In the genomic region with DNA sequence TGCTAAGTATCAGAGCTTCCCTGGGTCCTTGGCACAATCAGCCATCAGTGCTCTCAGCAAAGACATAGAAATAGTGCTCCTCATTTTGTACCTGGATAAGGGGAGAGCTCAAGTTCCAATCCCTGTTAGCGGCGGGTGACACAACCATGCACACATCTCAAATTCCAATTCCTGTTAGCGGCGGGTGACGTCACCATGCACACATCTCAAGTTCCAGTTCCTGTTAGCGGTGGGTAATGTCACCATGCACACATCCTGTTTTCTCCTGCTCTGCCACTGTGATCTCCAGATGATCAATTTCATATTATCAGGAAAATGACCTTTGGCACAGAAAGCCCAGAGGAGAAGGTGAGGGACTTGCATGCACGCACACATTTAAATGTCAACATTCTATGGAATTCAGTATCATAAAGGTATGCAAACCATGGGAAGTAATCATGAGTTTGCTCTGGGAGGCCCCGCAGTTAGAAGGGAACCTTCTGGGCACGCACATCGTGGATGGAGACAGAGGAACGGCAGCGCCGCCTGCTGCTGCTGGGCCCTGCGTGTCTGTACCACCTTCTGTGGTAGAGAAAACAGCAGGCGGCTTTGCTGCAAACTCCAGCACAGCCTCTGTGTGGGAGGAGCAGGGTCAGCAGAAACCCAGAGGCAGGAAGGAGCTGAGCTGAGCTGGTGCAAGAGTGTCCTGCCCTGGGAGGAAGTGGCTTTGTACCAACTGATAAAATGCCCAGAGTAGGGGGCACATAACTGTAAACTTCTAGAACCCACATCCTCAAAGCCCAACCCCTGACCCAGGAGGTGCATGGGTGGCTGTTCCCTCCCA, we compare ENCODE assay signal across 8 cellular contexts.
A peak's percentile ranks its signal among the peaks of the same experiment; 100 is the strongest.
DNase-seq lines count a peak whose midpoint lies in the region; ATAC-seq and TF ChIP-seq lines count a peak whose summit lies in the region.

No MANE protein-coding gene starts in this region.

- H4K12ac ChIP-seq in trophoblast cell (ENCODE audit: low read depth, low read length), result no peak overlapping the region

- no peak overlapping the region for H2AFZ ChIP-seq in trophoblast cell (ENCODE audit: insufficient read depth, low read length, poor library complexity)

- no peaks in the 10 kb centered on the region for H3K79me1 ChIP-seq in trophoblast cell (ENCODE audit: low read length)

- peak; percentile 84 for ATAC-seq in GM21381 (IDR thresholded peaks at IDR 0.05; ENCODE audit: unreplicated experiment)

- H3K9me3 ChIP-seq in trophoblast cell (ENCODE audit: insufficient read depth, low read depth, low read length) (peaks cover 2% of the 10 kb centered on the region), tibial nerve (no peaks in the 10 kb centered on the region)

- H3K27ac ChIP-seq in trophoblast cell (ENCODE audit: low read depth, low read length) (no peak overlapping the region), tibial nerve (peak overlapping the region; percentile 74 to 92 (median 87))

- no peak overlapping the region for H2BK120ac ChIP-seq in trophoblast cell (ENCODE audit: insufficient read depth, low read length, poor library complexity)

- no peak overlapping the region for H3K23ac ChIP-seq in trophoblast cell (ENCODE audit: low read length)

- WGBS in trophoblast cell (ENCODE audit: extremely low coverage, insufficient coverage, insufficient read length), result no CpG with 5 or more reads among the region's 15 CpGs
- WGBS in tibial nerve, 2 donors, result 29 to 30% methylated on average over 15 of the region's 15 CpGs

- no peak overlapping the region for H3K4me2 ChIP-seq in trophoblast cell (ENCODE audit: low read length)

- peak in 1 of 2 donors; percentile 50 for TF ChIP-seq POLR2A in tibial nerve (IDR thresholded peaks at IDR 0.05)

- H3K36me3 ChIP-seq in trophoblast cell (ENCODE audit: control insufficient read depth in 1 of 2, insufficient read depth in 2 of 2, low read length in 2 of 2) (no peaks in the 10 kb centered on the region), tibial nerve (no peaks in the 10 kb centered on the region)

- no peak overlapping the region for H3K9ac ChIP-seq in trophoblast cell (ENCODE audit: low read length)

- peak; percentile 82 for DNase-seq in DMS153 (lab: John Stamatoyannopoulos, UW)
- peak; percentile 96 for DNase-seq in HT1080 (ENCODE audit: low read depth)
- peak; percentile 90 for DNase-seq in SHP77 treated with DMSO at 0.1 percent for 48 hours (lab: John Stamatoyannopoulos, UW)
- peak; percentile 80 for DNase-seq in activated naive CD4-positive, alpha-beta T cell treated with Interleukin-2 at 50 U/mL for 16 hours
- DNase-seq in globus pallidus (ENCODE audit: low spot score), result peak; percentile 94
- peak; percentile 52 to 77 for DNase-seq in trophoblast cell
- peak; percentile 73 to 77 for DNase-seq in tibial nerve (ENCODE audit: low spot score in 2 of 2)

- no peak overlapping the region for H3K18ac ChIP-seq in trophoblast cell (ENCODE audit: low read length)

- no peak overlapping the region for H2BK5ac ChIP-seq in trophoblast cell (ENCODE audit: low read depth, low read length, poor library complexity)

- H3K14ac ChIP-seq in trophoblast cell (ENCODE audit: low read length), result no peak overlapping the region

- no peak overlapping the region for H4K91ac ChIP-seq in trophoblast cell (ENCODE audit: low read depth, low read length)

- H3K27me3 ChIP-seq in trophoblast cell (ENCODE audit: insufficient read depth, low read length), result no peaks in the 10 kb centered on the region
- no peaks in the 10 kb centered on the region for H3K27me3 ChIP-seq in tibial nerve

- H3K4ac ChIP-seq in trophoblast cell (ENCODE audit: low read depth, low read length), result no peak overlapping the region

- H3K79me2 ChIP-seq in trophoblast cell (ENCODE audit: control insufficient read depth, insufficient read depth, low read length, poor library complexity), result no peaks in the 10 kb centered on the region

- no peak overlapping the region for H2AK5ac ChIP-seq in trophoblast cell (ENCODE audit: low read length)

- no peak overlapping the region for H3K4me3 ChIP-seq in trophoblast cell (ENCODE audit: low read depth, low read length)
- peak overlapping the region in 1 of 4 donors; percentile 22 for H3K4me3 ChIP-seq in tibial nerve

- peak; percentile 66 to 90 (median 88) for TF ChIP-seq CTCF in tibial nerve (IDR thresholded peaks at IDR 0.05)

- no peak overlapping the region for H2BK12ac ChIP-seq in trophoblast cell (ENCODE audit: low read length)

- TF ChIP-seq EP300 in tibial nerve (IDR thresholded peaks at IDR 0.05), result peak; percentile 28 to 87

- H4K8ac ChIP-seq in trophoblast cell (ENCODE audit: low read depth, low read length), result no peak overlapping the region

- H3K4me1 ChIP-seq in trophoblast cell (ENCODE audit: control insufficient read depth in 1 of 2, insufficient read depth in 2 of 2, low read length in 2 of 2), result peaks cover 11 to 14% of the 10 kb centered on the region in 2 experiments
- peaks cover 0 to 75% (median 61%) of the 10 kb centered on the region in 4 donors for H3K4me1 ChIP-seq in tibial nerve
